ENCODE assay signal across 1 cellular context in the genomic region with DNA sequence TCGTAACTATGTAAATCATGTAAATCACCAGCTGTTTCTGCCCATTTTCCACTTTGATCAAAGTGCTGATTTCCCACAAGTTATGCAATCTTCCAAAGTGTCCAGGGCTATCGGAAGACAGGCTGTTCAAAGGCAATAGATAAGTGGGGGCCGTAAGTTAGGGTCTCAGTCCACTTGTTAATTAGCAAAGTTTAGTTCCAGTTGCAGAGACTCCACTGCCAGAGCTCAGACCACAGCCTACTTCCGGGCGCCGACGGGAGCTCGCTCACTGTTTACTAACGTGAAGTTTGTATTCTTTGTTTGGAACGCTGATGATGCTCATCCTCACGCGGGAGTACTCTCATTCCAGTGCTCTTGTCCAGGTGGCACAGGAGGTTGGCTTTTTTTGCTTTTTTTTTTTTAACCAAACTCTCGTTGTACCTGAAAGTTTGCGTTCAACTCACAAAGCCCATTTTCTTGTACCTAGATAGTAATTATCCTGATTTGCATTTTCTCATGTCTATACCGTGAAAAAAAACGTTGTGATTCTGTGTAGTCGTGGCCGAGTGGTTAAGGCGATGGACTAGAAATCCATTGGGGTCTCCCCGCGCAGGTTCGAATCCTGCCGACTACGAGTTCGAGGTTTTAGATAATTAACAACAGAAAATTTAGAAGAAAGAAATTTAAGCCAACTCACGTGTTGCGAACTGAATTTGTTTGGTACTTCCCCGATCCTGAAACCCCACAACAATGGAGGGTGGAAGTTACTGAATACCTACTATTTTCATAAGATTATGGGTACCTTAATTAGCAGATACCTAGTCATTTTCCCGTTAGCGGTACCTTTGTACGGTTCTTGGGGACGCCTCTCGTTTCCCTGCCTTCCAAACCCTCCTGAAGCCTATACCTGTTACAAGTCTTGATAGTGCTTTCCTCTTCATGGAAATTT.
TF ChIP-seq lines count a peak whose summit lies in the region.

No MANE protein-coding gene starts in this region.

TF ChIP-seq in neural cell, 6 proteins besides CTCF, POLR2A, EP300 and RAD21 (continued from another document):
- TF ChIP-seq, protein P1, sequence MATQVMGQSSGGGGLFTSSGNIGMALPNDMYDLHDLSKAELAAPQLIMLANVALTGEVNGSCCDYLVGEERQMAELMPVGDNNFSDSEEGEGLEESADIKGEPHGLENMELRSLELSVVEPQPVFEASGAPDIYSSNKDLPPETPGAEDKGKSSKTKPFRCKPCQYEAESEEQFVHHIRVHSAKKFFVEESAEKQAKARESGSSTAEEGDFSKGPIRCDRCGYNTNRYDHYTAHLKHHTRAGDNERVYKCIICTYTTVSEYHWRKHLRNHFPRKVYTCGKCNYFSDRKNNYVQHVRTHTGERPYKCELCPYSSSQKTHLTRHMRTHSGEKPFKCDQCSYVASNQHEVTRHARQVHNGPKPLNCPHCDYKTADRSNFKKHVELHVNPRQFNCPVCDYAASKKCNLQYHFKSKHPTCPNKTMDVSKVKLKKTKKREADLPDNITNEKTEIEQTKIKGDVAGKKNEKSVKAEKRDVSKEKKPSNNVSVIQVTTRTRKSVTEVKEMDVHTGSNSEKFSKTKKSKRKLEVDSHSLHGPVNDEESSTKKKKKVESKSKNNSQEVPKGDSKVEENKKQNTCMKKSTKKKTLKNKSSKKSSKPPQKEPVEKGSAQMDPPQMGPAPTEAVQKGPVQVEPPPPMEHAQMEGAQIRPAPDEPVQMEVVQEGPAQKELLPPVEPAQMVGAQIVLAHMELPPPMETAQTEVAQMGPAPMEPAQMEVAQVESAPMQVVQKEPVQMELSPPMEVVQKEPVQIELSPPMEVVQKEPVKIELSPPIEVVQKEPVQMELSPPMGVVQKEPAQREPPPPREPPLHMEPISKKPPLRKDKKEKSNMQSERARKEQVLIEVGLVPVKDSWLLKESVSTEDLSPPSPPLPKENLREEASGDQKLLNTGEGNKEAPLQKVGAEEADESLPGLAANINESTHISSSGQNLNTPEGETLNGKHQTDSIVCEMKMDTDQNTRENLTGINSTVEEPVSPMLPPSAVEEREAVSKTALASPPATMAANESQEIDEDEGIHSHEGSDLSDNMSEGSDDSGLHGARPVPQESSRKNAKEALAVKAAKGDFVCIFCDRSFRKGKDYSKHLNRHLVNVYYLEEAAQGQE (IDR thresholded peaks at IDR 0.05; ENCODE audit: borderline replicate concordance), result no peak
